ENCODE assay signal across 10 cellular contexts in genomic region chr6:142013286-142013685, GRCh38.
DNase-seq lines count a peak whose midpoint lies in the region; ATAC-seq, FAIRE-seq and TF ChIP-seq lines count a peak whose summit lies in the region.
"Had no signal": no experiment of that assay in that cellular context is flagged by ENCODE, and none has a peak within 500 bp of the region (broad histone marks: within the 10 kb centered on the region; RNA-seq: fewer than 3 reads in every experiment).

No MANE protein-coding gene starts in this region.

- no peak for FAIRE-seq in urothelium cell line (lab: Jason Lieb, UNC)

- H3K27ac ChIP-seq in breast epithelium, result no peak overlapping the region
- no peak overlapping the region for H3K27ac ChIP-seq in CD8-positive, alpha-beta T cell (ENCODE audit: low read depth, low read length)
- H3K27ac ChIP-seq: transverse colon had no signal

- DNase-seq in MCF 10A (ENCODE audit: unreplicated experiment) (peak; percentile 88), breast epithelium (ENCODE audit: low spot score in 2 of 2) (no peak), astrocyte of the hippocampus (ENCODE audit: low read depth, low spot score) (peak; percentile 76), urothelium cell line (ENCODE audit: low spot score) (peak; percentile 37), NCI-H146 treated with DMSO at 0.1 percent for 48 hours (lab: John Stamatoyannopoulos, UW; ENCODE audit: unreplicated experiment) (no peak), KG1 (lab: John Stamatoyannopoulos, UW) (no peak)
- no peak for DNase-seq in CD8-positive, alpha-beta T cell
- DNase-seq: transverse colon had no signal

- H3K27me3 Mint-ChIP-seq in MCF 10A (ENCODE audit: insufficient read depth, unreplicated experiment), result no peaks in the 10 kb centered on the region
- H3K27me3 Mint-ChIP-seq in CD8-positive, alpha-beta T cell (ENCODE audit: low read depth), result peaks cover 9% of the 10 kb centered on the region
- H3K27me3 Mint-ChIP-seq: CD4-positive, CD25-positive, alpha-beta regulatory T cell had no signal

- peak; percentile 71 for ATAC-seq in HG03135 (IDR thresholded peaks at IDR 0.05; ENCODE audit: unreplicated experiment)
- ATAC-seq in CD8-positive, alpha-beta T cell, result no peak

- H3K9me3 ChIP-seq in breast epithelium, result peaks cover 0 to under 1% of the 10 kb centered on the region in 2 donors
- H3K9me3 ChIP-seq in CD8-positive, alpha-beta T cell (ENCODE audit: low read length), result no peaks in the 10 kb centered on the region
- H3K9me3 ChIP-seq: transverse colon had no signal

- POLR2A ChIA-PET in MCF 10A (lab: Yijun Ruan, JAX), result no interaction called here
- POLR2A ChIA-PET in CD8-positive, alpha-beta T cell (lab: Charles Lee), result no interaction called here

- no peak overlapping the region for H3K4me3 ChIP-seq in breast epithelium
- no peak overlapping the region for H3K4me3 ChIP-seq in CD8-positive, alpha-beta T cell (ENCODE audit: low read depth, low read length)
- H3K4me3 ChIP-seq: transverse colon had no signal

- peak overlapping the region; percentile 33 for H3K27ac Mint-ChIP-seq in MCF 10A (ENCODE audit: low read depth, unreplicated experiment)
- H3K27ac Mint-ChIP-seq in CD8-positive, alpha-beta T cell, result no peak overlapping the region
- H3K27ac Mint-ChIP-seq: CD4-positive, CD25-positive, alpha-beta regulatory T cell had no signal

- intact Hi-C loops in MCF 10A (cut with micrococcal nuclease), result no loop called here
- intact Hi-C loops in breast epithelium (cut with DNase I; ENCODE audit: low total_unique reads), result no loop called here
- intact Hi-C loops in CD8-positive, alpha-beta T cell (cut with DNase I, micrococcal nuclease), result no loop called here

- H3K4me1 Mint-ChIP-seq in MCF 10A (ENCODE audit: insufficient read depth, unreplicated experiment), result peaks cover 42% of the 10 kb centered on the region
- no peaks in the 10 kb centered on the region for H3K4me1 Mint-ChIP-seq in CD8-positive, alpha-beta T cell (ENCODE audit: low read depth)

- no peaks in the 10 kb centered on the region for H3K27me3 ChIP-seq in breast epithelium
- no peaks in the 10 kb centered on the region for H3K27me3 ChIP-seq in CD8-positive, alpha-beta T cell (ENCODE audit: insufficient read depth, low read length)
- H3K27me3 ChIP-seq: transverse colon had no signal

- H3K36me3 Mint-ChIP-seq in MCF 10A (ENCODE audit: insufficient read depth, unreplicated experiment), result no peaks in the 10 kb centered on the region
- H3K36me3 Mint-ChIP-seq in CD8-positive, alpha-beta T cell, result no peaks in the 10 kb centered on the region
- H3K36me3 Mint-ChIP-seq: CD4-positive, CD25-positive, alpha-beta regulatory T cell had no signal

- CTCF ChIA-PET in MCF 10A (lab: Yijun Ruan, JAX), result interaction anchor here (0.6 kb wide), 1 partner anchor 67 kb away, joined by 4 read pairs; no protein-coding TSS in a partner anchor
- CTCF ChIA-PET in CD8-positive, alpha-beta T cell (lab: Charles Lee), result no interaction called here

- no peaks in the 10 kb centered on the region for H3K36me3 ChIP-seq in breast epithelium
- H3K36me3 ChIP-seq in CD8-positive, alpha-beta T cell (ENCODE audit: insufficient read depth, low read length), result no peaks in the 10 kb centered on the region
- H3K36me3 ChIP-seq: transverse colon had no signal

- TF ChIP-seq CTCF in MCF 10A (IDR thresholded peaks at IDR 0.05; ENCODE audit: unreplicated experiment), result no peak
- TF ChIP-seq CTCF in breast epithelium (IDR thresholded peaks at IDR 0.05), result no peak
- no peak for TF ChIP-seq CTCF in CD8-positive, alpha-beta T cell (IDR thresholded peaks at IDR 0.05)

- TF ChIP-seq POLR2A in breast epithelium (IDR thresholded peaks at IDR 0.05), result no peak

- BruUV-seq in MCF 10A (replicated peaks; lab: Mats Ljungman, UMichigan), result no TSS peak

- no peaks in the 10 kb centered on the region for H3K4me1 ChIP-seq in breast epithelium
- H3K4me1 ChIP-seq in CD8-positive, alpha-beta T cell (ENCODE audit: insufficient read depth, low read length), result no peaks in the 10 kb centered on the region
- H3K4me1 ChIP-seq: transverse colon had no signal

- no peak overlapping the region for H3K4me3 Mint-ChIP-seq in MCF 10A (ENCODE audit: unreplicated experiment)
- no peak overlapping the region for H3K4me3 Mint-ChIP-seq in CD8-positive, alpha-beta T cell
- H3K4me3 Mint-ChIP-seq: CD4-positive, CD25-positive, alpha-beta regulatory T cell had no signal

- no peaks in the 10 kb centered on the region for H3K9me3 Mint-ChIP-seq in MCF 10A (ENCODE audit: unreplicated experiment)
- no peaks in the 10 kb centered on the region for H3K9me3 Mint-ChIP-seq in CD8-positive, alpha-beta T cell

Comparison
In these comparisons a context has a peak if more than half of its experiments do, and no peak if none do; other contexts are left out.
1. DNase-seq: peak in MCF 10A (single experiment), astrocyte of the hippocampus (single experiment) and urothelium cell line (single experiment); none in breast epithelium (0 of 2), NCI-H146 treated with DMSO at 0.1 percent for 48 hours (single experiment), KG1 (single experiment) and CD8-positive, alpha-beta T cell (0 of 7).